ENCODE assay signal across 9 cellular contexts in genomic region chr6:71349395-71349794, GRCh38.
DNase-seq lines count a peak whose midpoint lies in the region; ATAC-seq and TF ChIP-seq lines count a peak whose summit lies in the region.
"Had no signal": no experiment of that assay in that cellular context is flagged by ENCODE, and none has a peak within 500 bp of the region (broad histone marks: within the 10 kb centered on the region; RNA-seq: fewer than 3 reads in every experiment).

No MANE protein-coding gene starts in this region.

- no peaks in the 10 kb centered on the region for H3F3A ChIP-seq in neural progenitor cell (ENCODE audit: low read depth)

- H3K9me3 ChIP-seq in heart right ventricle (no peaks in the 10 kb centered on the region), neural progenitor cell (ENCODE audit: low read depth) (no peaks in the 10 kb centered on the region)

- H3K4me3 Mint-ChIP-seq in neural progenitor cell = no peak overlapping the region
- H3K4me3 Mint-ChIP-seq: activated naive CD8-positive, alpha-beta T cell had no signal

- WGBS in heart right ventricle, 2 donors = 23 to 35% methylated on average over 3 of the region's 3 CpGs

- H3K4me2 ChIP-seq in neural progenitor cell = no peak overlapping the region

- H3K4me3 ChIP-seq in heart right ventricle = no peak overlapping the region
- H3K4me3 ChIP-seq in neural progenitor cell = no peak overlapping the region

- TF ChIP-seq CTCF in heart right ventricle (IDR thresholded peaks at IDR 0.05) (peak; percentile 60 to 85 (median 77)), neural progenitor cell (IDR thresholded peaks at IDR 0.05) (peak; percentile 78)

- H3K36me3 Mint-ChIP-seq in neural progenitor cell = peaks cover 7% of the 10 kb centered on the region
- H3K36me3 Mint-ChIP-seq: activated naive CD8-positive, alpha-beta T cell had no signal

- DNase-seq in heart right ventricle = no peak
- no peak for DNase-seq in Right ventricle myocardium inferior (ENCODE audit: missing footprints)
- peak; percentile 47 for DNase-seq in NCI-H774 (lab: John Stamatoyannopoulos, UW)
- peak; percentile 45 for DNase-seq in dedifferentiated amniotic fluid mesenchymal stem cell (ENCODE audit: extremely low spot score)
- peak; percentile 20 for DNase-seq in neural progenitor cell (ENCODE audit: low spot score)
- no peak for DNase-seq in stimulated activated CD8-positive, alpha-beta memory T cell treated with anti-CD3 and anti-CD28 coated beads, Interleukin-4, amount 100 ng/mL, for 48 hours
- DNase-seq in stimulated activated CD4-positive, alpha-beta T cell treated with anti-CD3 and anti-CD28 coated beads, Interleukin-4, amount 100 ng/mL, for 24 hours = no peak

- intact Hi-C loops in heart right ventricle (cut with DNase I) = loop anchor here in 8 of 10 donors (2.0 to 10.0 kb wide), 9 partner anchors 57 to 395 kb away; partner anchors contain the start of genes B3GAT2 (in 1 of the 8) and OGFRL1 (in 1 of the 8)
- intact Hi-C loops in Right ventricle myocardium inferior (cut with DNase I) = loop anchor here (2.0 to 5.0 kb wide), 2 partner anchors 62 to 159 kb away; partner anchors contain the start of gene OGFRL1

- H3K79me2 ChIP-seq in neural progenitor cell (ENCODE audit: low read depth) = no peaks in the 10 kb centered on the region

- peaks cover 0 to 38% (median 20%) of the 10 kb centered on the region in 9 donors for H3K4me1 ChIP-seq in heart right ventricle
- H3K4me1 ChIP-seq in neural progenitor cell = no peaks in the 10 kb centered on the region

- H4K20me1 ChIP-seq in neural progenitor cell (ENCODE audit: low read depth) = no peaks in the 10 kb centered on the region

- no peaks in the 10 kb centered on the region for H3K27me3 Mint-ChIP-seq in neural progenitor cell (ENCODE audit: insufficient read depth, low read depth)
- H3K27me3 Mint-ChIP-seq: activated naive CD8-positive, alpha-beta T cell had no signal

- peak in 1 of 8 donors; percentile 52 for ATAC-seq in heart right ventricle
- ATAC-seq in Right ventricle myocardium inferior = no peak
- ATAC-seq in HG02884 (IDR thresholded peaks at IDR 0.05; ENCODE audit: unreplicated experiment) = no peak

- H3K27me3 ChIP-seq in heart right ventricle = no peaks in the 10 kb centered on the region
- H3K27me3 ChIP-seq in neural progenitor cell = no peaks in the 10 kb centered on the region

- no peaks in the 10 kb centered on the region for H3K9me3 Mint-ChIP-seq in neural progenitor cell

- H3K36me3 ChIP-seq in heart right ventricle (no peaks in the 10 kb centered on the region), neural progenitor cell (no peaks in the 10 kb centered on the region)

- no peak overlapping the region for H2AFZ ChIP-seq in neural progenitor cell (replicated peaks)

- H3K27ac ChIP-seq in heart right ventricle = peak overlapping the region in 7 of 10 donors; percentile 28 to 83 (median 57)
- H3K27ac ChIP-seq in neural progenitor cell = no peak overlapping the region

- no peak overlapping the region for H3K27ac Mint-ChIP-seq in neural progenitor cell
- H3K27ac Mint-ChIP-seq: activated naive CD8-positive, alpha-beta T cell had no signal

- peaks cover 9% of the 10 kb centered on the region for H3K4me1 Mint-ChIP-seq in neural progenitor cell

- no peak overlapping the region for H3K9ac ChIP-seq in neural progenitor cell

Comparison
In these comparisons a context has a peak if more than half of its experiments do, and no peak if none do; other contexts are left out.
1. DNase-seq: peak in NCI-H774 (single experiment), dedifferentiated amniotic fluid mesenchymal stem cell (single experiment) and neural progenitor cell (single experiment); none in heart right ventricle (0 of 2), Right ventricle myocardium inferior (single experiment), stimulated activated CD8-positive, alpha-beta memory T cell treated with anti-CD3 and anti-CD28 coated beads, Interleukin-4, amount 100 ng/mL, for 48 hours (single experiment) and stimulated activated CD4-positive, alpha-beta T cell treated with anti-CD3 and anti-CD28 coated beads, Interleukin-4, amount 100 ng/mL, for 24 hours (single experiment).